In the genomic region with DNA sequence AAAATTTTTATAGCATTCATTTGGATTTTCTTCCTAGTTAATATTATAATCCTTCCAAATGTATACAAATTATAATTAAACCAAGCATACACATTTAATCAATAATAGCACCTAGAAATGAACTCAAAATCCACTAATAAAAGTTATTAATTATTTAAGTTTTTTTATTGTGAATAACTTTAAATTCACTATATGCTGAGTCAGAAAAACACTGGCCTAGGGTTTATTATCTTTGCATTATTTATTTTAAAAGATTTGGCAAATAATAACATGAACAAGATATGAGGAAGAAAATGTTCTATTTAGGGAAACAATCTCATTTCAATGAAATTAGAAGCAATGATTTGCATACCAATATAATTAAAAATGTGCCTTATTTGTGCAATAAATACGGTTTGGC, we compare ENCODE assay signal across 32 cellular contexts.
"Had no signal": no experiment of that assay in that cellular context is flagged by ENCODE, and none has a peak within 500 bp of the region (broad histone marks: within the 10 kb centered on the region; RNA-seq: fewer than 3 reads in every experiment).

No MANE protein-coding gene starts in this region.

- H3K27me3 ChIP-seq: adrenal gland, body of pancreas, colonic mucosa, gastrocnemius medialis, heart left ventricle had no signal

- ATAC-seq: activated CD4-positive, CD25-positive, alpha-beta regulatory T cell treated with anti-CD3 and anti-CD28 coated beads, Interleukin-2, amount 50 U/mL, for 24 hours; activated CD8-positive, alpha-beta T cell treated with anti-CD3 and anti-CD28 coated beads for 36 hours; activated naive CD8-positive, alpha-beta T cell treated with anti-CD3 and anti-CD28 coated beads, Interleukin-2, amount 50 U/mL, for 24 hours; activated T-cell treated with anti-CD3 and anti-CD28 coated beads, Interleukin-2, amount 50 U/mL, for 4 hours; activated T-helper 17 cell treated with anti-CD3 and anti-CD28 coated beads, Interleukin-2, amount 50 U/mL, for 72 hours; body of pancreas; esophagus mucosa; gastrocnemius medialis; heart left ventricle; T-helper 17 cell had no signal

- H3K27me3 Mint-ChIP-seq: activated B cell treated with CpG ODN at 0.5 μM for 24 hours; activated CD8-positive, alpha-beta T cell treated with anti-CD3 and anti-CD28 coated beads for 36 hours; activated naive CD4-positive, alpha-beta T cell treated with anti-CD3 and anti-CD28 coated beads, Interleukin-2, amount 50 U/mL, for 24 hours; activated naive CD8-positive, alpha-beta T cell treated with anti-CD3 and anti-CD28 coated beads for 36 hours; activated naive CD8-positive, alpha-beta T cell treated with anti-CD3 and anti-CD28 coated beads, Interleukin-2, amount 50 U/mL, for 24 hours; activated T-helper 17 cell treated with anti-CD3 and anti-CD28 coated beads, Interleukin-2, amount 50 U/mL, for 72 hours; T-helper 17 cell had no signal

- H3K36me3 Mint-ChIP-seq: activated naive CD4-positive, alpha-beta T cell treated with anti-CD3 and anti-CD28 coated beads, Interleukin-2, amount 50 U/mL, for 24 hours; activated naive CD8-positive, alpha-beta T cell treated with anti-CD3 and anti-CD28 coated beads for 36 hours had no signal

- H3K9me3 Mint-ChIP-seq: activated CD8-positive, alpha-beta T cell treated with anti-CD3 and anti-CD28 coated beads for 36 hours; activated naive CD4-positive, alpha-beta T cell treated with anti-CD3 and anti-CD28 coated beads, Interleukin-2, amount 50 U/mL, for 24 hours; endodermal cell had no signal

- H3K4me3 Mint-ChIP-seq: activated B cell treated with CpG ODN at 0.5 μM for 24 hours; activated CD8-positive, alpha-beta T cell treated with anti-CD3 and anti-CD28 coated beads for 36 hours; activated naive CD4-positive, alpha-beta T cell treated with anti-CD3 and anti-CD28 coated beads for 36 hours; activated naive CD4-positive, alpha-beta T cell treated with anti-CD3 and anti-CD28 coated beads, Interleukin-2, amount 50 U/mL, for 24 hours; activated naive CD8-positive, alpha-beta T cell treated with anti-CD3 and anti-CD28 coated beads for 36 hours; activated naive CD8-positive, alpha-beta T cell treated with anti-CD3 and anti-CD28 coated beads, Interleukin-2, amount 50 U/mL, for 24 hours; activated T-cell treated with anti-CD3 and anti-CD28 coated beads, Interleukin-2, amount 50 U/mL, for 4 hours; activated T-helper 17 cell treated with anti-CD3 and anti-CD28 coated beads, Interleukin-2, amount 50 U/mL, for 72 hours; endodermal cell; T-helper 17 cell; T-helper 2 cell treated with Interferon-gamma antibody and Interleukin-4, amounts not matched to agents 5 μg/mL and 100 μg/mL, for 36 hours had no signal

- H3K27ac ChIP-seq: adrenal gland, body of pancreas, colonic mucosa, gastrocnemius medialis, heart left ventricle, WERI-Rb-1 had no signal

- H3K27ac Mint-ChIP-seq: activated B cell treated with CpG ODN at 0.5 μM for 24 hours; activated CD8-positive, alpha-beta T cell treated with anti-CD3 and anti-CD28 coated beads for 36 hours; activated naive CD4-positive, alpha-beta T cell treated with anti-CD3 and anti-CD28 coated beads for 36 hours; activated naive CD4-positive, alpha-beta T cell treated with anti-CD3 and anti-CD28 coated beads, Interleukin-2, amount 50 U/mL, for 24 hours; activated naive CD8-positive, alpha-beta T cell treated with anti-CD3 and anti-CD28 coated beads for 36 hours; activated naive CD8-positive, alpha-beta T cell treated with anti-CD3 and anti-CD28 coated beads, Interleukin-2, amount 50 U/mL, for 24 hours; activated T-helper 17 cell treated with anti-CD3 and anti-CD28 coated beads, Interleukin-2, amount 50 U/mL, for 72 hours; endodermal cell; T-helper 17 cell; T-helper 2 cell treated with Interferon-gamma antibody and Interleukin-4, amounts not matched to agents 5 μg/mL and 100 μg/mL, for 36 hours had no signal

- H3K9me3 ChIP-seq: adrenal gland, body of pancreas, colonic mucosa, gastrocnemius medialis had no signal

- H3K4me1 Mint-ChIP-seq: activated B cell treated with CpG ODN at 0.5 μM for 24 hours; activated naive CD4-positive, alpha-beta T cell treated with anti-CD3 and anti-CD28 coated beads, Interleukin-2, amount 50 U/mL, for 24 hours; activated naive CD8-positive, alpha-beta T cell treated with anti-CD3 and anti-CD28 coated beads for 36 hours; activated naive CD8-positive, alpha-beta T cell treated with anti-CD3 and anti-CD28 coated beads, Interleukin-2, amount 50 U/mL, for 24 hours; activated T-helper 17 cell treated with anti-CD3 and anti-CD28 coated beads, Interleukin-2, amount 50 U/mL, for 72 hours; endodermal cell; T-helper 17 cell had no signal

- H3K4me1 ChIP-seq: adrenal gland, body of pancreas, colonic mucosa, gastrocnemius medialis, heart left ventricle had no signal

- H3K4me3 ChIP-seq: adrenal gland, body of pancreas, colonic mucosa, gastrocnemius medialis, heart left ventricle had no signal

- DNase-seq: activated B cell treated with CpG ODN at 0.5 μM for 24 hours; activated CD4-positive, alpha-beta T cell treated with anti-CD3 and anti-CD28 coated beads for 48 hours; activated CD4-positive, alpha-beta T cell treated with anti-CD3 and anti-CD28 coated beads, Interleukin-2, amount 50 U/mL, for 1 hour; activated CD4-positive, alpha-beta T cell treated with anti-CD3 and anti-CD28 coated beads, Interleukin-2, amount 50 U/mL, for 48 hours; activated CD8-positive, alpha-beta memory T cell treated with anti-CD3 and anti-CD28 coated beads for 24 hours; activated CD8-positive, alpha-beta T cell treated with anti-CD3 and anti-CD28 coated beads for 36 hours; activated effector memory CD4-positive, alpha-beta T cell treated with Interleukin-2 at 50 U/mL for 16 hours; activated gamma-delta T cell treated with Interleukin-2 at 50 U/mL for 16 hours; activated naive CD4-positive, alpha-beta T cell treated with anti-CD3 and anti-CD28 coated beads for 36 hours; activated naive CD8-positive, alpha-beta T cell treated with anti-CD3 and anti-CD28 coated beads for 36 hours; activated naive CD8-positive, alpha-beta T cell treated with anti-CD3 and anti-CD28 coated beads, Interleukin-2, amount 50 U/mL, for 24 hours; activated T-cell treated with anti-CD3 and anti-CD28 coated beads, Interleukin-2, amount 50 U/mL, for 4 hours; adrenal gland; amygdala; aorta; body of pancreas; caudate nucleus; colonic mucosa; effector memory CD4-positive, alpha-beta T cell; endodermal cell; foreskin fibroblast; gastrocnemius medialis; glutamatergic neuron; heart left ventricle; T-helper 17 cell; T1000; WERI-Rb-1 had no signal

- H3K36me3 ChIP-seq: adrenal gland, colonic mucosa, gastrocnemius medialis, heart left ventricle, WERI-Rb-1 had no signal
